Comparison of ENCODE assay signal across 27 cellular contexts in genomic region chr11:134371436-134372185, GRCh38. TPM values are rescaled to one million over a fixed set of nuclear protein-coding genes. Genes with fewer than 3 reads are reported as not detected.
DNase-seq lines count a peak whose midpoint lies in the region; ATAC-seq, FAIRE-seq and TF ChIP-seq lines count a peak whose summit lies in the region.
"Had no signal": no experiment of that assay in that cellular context is flagged by ENCODE, and none has a peak within 500 bp of the region (broad histone marks: within the 10 kb centered on the region; RNA-seq: fewer than 3 reads in every experiment).

No MANE protein-coding gene starts in this region.

- intact Hi-C loops in kidney (cut with DNase I) = no loop called here
- intact Hi-C loops in esophagus squamous epithelium (cut with DNase I) = no loop called here

- H3K36me3 Mint-ChIP-seq in T-helper 17 cell (ENCODE audit: low read depth) (no peaks in the 10 kb centered on the region), progenitor cell of endocrine pancreas (ENCODE audit: insufficient read depth) (no peaks in the 10 kb centered on the region)
- H3K36me3 Mint-ChIP-seq: CD14-positive monocyte; CD8-positive, alpha-beta memory T cell had no signal

- ATAC-seq in T-helper 17 cell (no peak), GM19455 (IDR thresholded peaks at IDR 0.05; ENCODE audit: unreplicated experiment) (no peak), HG02970 (IDR thresholded peaks at IDR 0.05; ENCODE audit: low FRiP score, unreplicated experiment) (no peak)
- ATAC-seq: A549, HCT116, PC-3, Right ventricle myocardium inferior, SK-N-SH treated with all-trans-retinoic acid at 6 μM for 48 hours had no signal

- H3K27ac ChIP-seq in kidney (ENCODE audit: low read depth in 2 of 2, low read length in 2 of 2) (no peak overlapping the region), esophagus squamous epithelium (no peak overlapping the region)
- H3K27ac ChIP-seq: A549, SJCRH30 had no signal

- no peaks in the 10 kb centered on the region for H3K36me3 ChIP-seq in kidney (ENCODE audit: control insufficient read depth in 1 of 2, insufficient read depth in 2 of 2, low read length in 2 of 2)
- H3K36me3 ChIP-seq in esophagus squamous epithelium = peaks cover 0 to 11% (median 0%) of the 10 kb centered on the region in 3 donors
- H3K36me3 ChIP-seq: SJCRH30 had no signal

- no peak overlapping the region for H3K4me3 ChIP-seq in kidney (ENCODE audit: low read length in 2 of 2)
- H3K4me3 ChIP-seq in esophagus squamous epithelium = no peak overlapping the region
- H3K4me3 ChIP-seq: A549, SJCRH30 had no signal

- FAIRE-seq in kidney (lab: Jason Lieb, UNC) = no peak
- FAIRE-seq: A549, GM12891 had no signal

- H3K9me3 ChIP-seq in T-helper 17 cell (ENCODE audit: control insufficient read depth, low read length, poor library complexity, severe bottlenecking) = no peaks in the 10 kb centered on the region
- no peaks in the 10 kb centered on the region for H3K9me3 ChIP-seq in kidney (ENCODE audit: control insufficient read depth in 1 of 2, low read length in 2 of 2)
- no peaks in the 10 kb centered on the region for H3K9me3 ChIP-seq in esophagus squamous epithelium
- H3K9me3 ChIP-seq: A549, SJCRH30 had no signal

- 84 to 88% methylated on average over 9 to 15 of the region's 22 CpGs for WGBS in esophagus squamous epithelium, 2 donors

- no peaks in the 10 kb centered on the region for H3K27me3 ChIP-seq in esophagus squamous epithelium

- H3K4me3 Mint-ChIP-seq in T-helper 17 cell = no peak overlapping the region
- no peak overlapping the region for H3K4me3 Mint-ChIP-seq in progenitor cell of endocrine pancreas (ENCODE audit: low read depth)
- H3K4me3 Mint-ChIP-seq: CD14-positive monocyte; CD8-positive, alpha-beta memory T cell had no signal

- peak overlapping the region; percentile 51 for H3K27ac Mint-ChIP-seq in T-helper 17 cell
- peak overlapping the region; percentile 50 for H3K27ac Mint-ChIP-seq in progenitor cell of endocrine pancreas
- H3K27ac Mint-ChIP-seq: CD14-positive monocyte had no signal

- no peak for TF ChIP-seq POLR2A in esophagus squamous epithelium (IDR thresholded peaks at IDR 0.05)

- H3K27me3 Mint-ChIP-seq in T-helper 17 cell (no peaks in the 10 kb centered on the region), progenitor cell of endocrine pancreas (no peaks in the 10 kb centered on the region)
- H3K27me3 Mint-ChIP-seq: CD8-positive, alpha-beta memory T cell had no signal

- no peak for TF ChIP-seq CTCF in kidney (IDR thresholded peaks at IDR 0.05; ENCODE audit: borderline replicate concordance, extremely low read depth, insufficient read depth)
- no peak for TF ChIP-seq CTCF in progenitor cell of endocrine pancreas (IDR thresholded peaks at IDR 0.05; ENCODE audit: unreplicated experiment)
- no peak for TF ChIP-seq CTCF in esophagus squamous epithelium (IDR thresholded peaks at IDR 0.05)

- H3K4me1 Mint-ChIP-seq in T-helper 17 cell (no peaks in the 10 kb centered on the region), progenitor cell of endocrine pancreas (ENCODE audit: low read depth) (no peaks in the 10 kb centered on the region)
- H3K4me1 Mint-ChIP-seq: CD14-positive monocyte; CD8-positive, alpha-beta memory T cell had no signal

- no peaks in the 10 kb centered on the region for H3K4me1 ChIP-seq in kidney (ENCODE audit: control insufficient read depth in 1 of 2, insufficient read depth in 1 of 2, low read depth in 1 of 2, low read length in 2 of 2)
- no peaks in the 10 kb centered on the region for H3K4me1 ChIP-seq in esophagus squamous epithelium
- H3K4me1 ChIP-seq: A549, SJCRH30 had no signal

- peak in 1 of 3 donors; percentile 4 for DNase-seq in T-helper 17 cell
- DNase-seq in kidney = peak; percentile 51
- no peak for DNase-seq in progenitor cell of endocrine pancreas (ENCODE audit: low spot score, unreplicated experiment)
- DNase-seq in NCI-H748 treated with DMSO at 0.1 percent for 48 hours (lab: John Stamatoyannopoulos, UW) = no peak
- DNase-seq in esophagus squamous epithelium (lab: John Stamatoyannopoulos, UW) = no peak
- DNase-seq: DMS 273 treated with DMSO at 0.1 percent for 48 hours, EL, GDM1, Karpas-422, NCI-H1105, NCI-H1436 treated with DMSO at 0.1 percent for 48 hours, NCI-H187 treated with DMSO at 0.1 percent for 48 hours, NCI-H2171 treated with DMSO at 0.1 percent for 48 hours, NCI-H345, NCI-H510A treated with DMSO at 0.1 percent for 48 hours, NCI-H774, PC-3, SJCRH30 had no signal

- H3K9me3 Mint-ChIP-seq in progenitor cell of endocrine pancreas (ENCODE audit: low read depth) = no peaks in the 10 kb centered on the region
- H3K9me3 Mint-ChIP-seq: CD14-positive monocyte; CD8-positive, alpha-beta memory T cell had no signal

- H3K9ac ChIP-seq in kidney (ENCODE audit: low read length in 2 of 2) = no peak overlapping the region

RNA-seq across cellular contexts. Expression of gene GLB1L2, which starts 39.8 kb away (rescaled TPM):
- total RNA-seq in T-helper 17 cell (under 1 TPM; 0.37 to 0.73 TPM), kidney (10.0 TPM), progenitor cell of endocrine pancreas (11.7 and 11.9 TPM in 2 replicates), esophagus squamous epithelium (1 to 10 TPM; 2.8 to 7.8 (median 3.7) TPM)
- 26.1 TPM for polyA plus RNA-seq in kidney (ENCODE audit: insufficient read depth, low read depth, low replicate concordance)
- total RNA-seq: SJCRH30 had no signal
- polyA plus RNA-seq: CD14-positive monocyte had no signal

RNA-seq across cellular contexts. Expression of gene B3GAT1, which starts 40.4 kb away (rescaled TPM):
- total RNA-seq in T-helper 17 cell (under 1 TPM; 0.17 to 0.18 TPM), kidney (3.7 TPM), progenitor cell of endocrine pancreas (5.1 and 6.3 TPM in 2 replicates), esophagus squamous epithelium (under 1 TPM in 3 of 4 donors, not detected in 1; 0.09 to 0.94 (median 0.38) TPM)
- polyA plus RNA-seq in kidney (ENCODE audit: insufficient read depth, low read depth, low replicate concordance) = 0.82 TPM
- total RNA-seq: PC-3, SJCRH30 had no signal
- polyA plus RNA-seq: A549, CD14-positive monocyte had no signal
